In the genomic region with DNA sequence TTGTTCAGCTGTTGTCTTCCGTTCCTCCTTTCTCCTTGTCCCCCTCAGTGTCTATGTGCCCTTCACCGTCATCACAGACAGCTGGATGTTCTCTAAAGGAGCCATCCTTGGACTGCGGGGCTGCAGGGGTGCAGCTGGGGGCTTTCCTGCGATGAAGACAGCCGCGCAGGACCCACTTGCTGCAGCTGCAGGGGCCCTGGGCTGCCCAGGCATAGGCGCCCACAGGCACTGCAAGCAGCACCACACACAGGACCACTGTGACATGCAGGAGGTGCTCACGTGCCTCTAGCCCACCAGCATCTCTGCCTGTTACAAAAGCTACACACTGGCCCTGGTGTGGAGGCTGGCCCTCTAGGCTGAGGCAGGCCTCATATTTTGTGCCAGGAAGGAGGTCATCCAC, we compare ENCODE assay signal across 39 cellular contexts. TPM values are rescaled to one million over a fixed set of nuclear protein-coding genes. Genes with fewer than 3 reads are reported as not detected.
"Had no signal": no experiment of that assay in that cellular context is flagged by ENCODE, and none has a peak within 500 bp of the region (broad histone marks: within the 10 kb centered on the region; RNA-seq: fewer than 3 reads in every experiment).

No MANE protein-coding gene starts in this region.

- H3K9me3 ChIP-seq: MG63 had no signal

- H3K27me3 ChIP-seq: MG63 had no signal

- H3K4me3 ChIP-seq: MG63 had no signal

- H3K36me3 ChIP-seq: MG63 had no signal

- H3K4me2 ChIP-seq: KMS-11 had no signal

- DNase-seq: Karpas-422, Kasumi-1, KBM-7, KG1, MG63, MM.1S, MV-4-11, NCI-H1048, NCI-H1092, NCI-H1092 treated with DMSO at 0.1 percent for 48 hours, NCI-H1105, NCI-H1105 treated with DMSO at 0.1 percent for 48 hours, NCI-H1417 treated with DMSO at 0.1 percent for 48 hours, NCI-H1436, NCI-H1436 treated with DMSO at 0.1 percent for 48 hours, NCI-H146, NCI-H1694 treated with DMSO at 0.1 percent for 48 hours, NCI-H187, NCI-H187 treated with DMSO at 0.1 percent for 48 hours, NCI-H1930, NCI-H2029, NCI-H2029 treated with DMSO at 0.1 percent for 48 hours, NCI-H2081, NCI-H2081 treated with DMSO at 0.1 percent for 48 hours, NCI-H2107, NCI-H2171, NCI-H2171 treated with DMSO at 0.1 percent for 48 hours, NCI-H2227 treated with DMSO at 0.1 percent for 48 hours, NCI-H226, NCI-H345, NCI-H446, NCI-H446 treated with DMSO at 0.1 percent for 48 hours, NCI-H510A, NCI-H510A treated with DMSO at 0.1 percent for 48 hours had no signal

- H3K9ac ChIP-seq: KMS-11 had no signal

- H3K27ac ChIP-seq: KMS-11 had no signal

RNA-seq across cellular contexts. Expression of gene LRIT2, which starts 3.4 kb away (rescaled TPM):
- total RNA-seq: LHCN-M2, M059J, MCF 10A, NCI-H460 had no signal

RNA-seq across cellular contexts. Expression of gene LRIT1, which starts 19.4 kb away (rescaled TPM):
- total RNA-seq: LHCN-M2, M059J, MCF 10A, NCI-H460 had no signal

RNA-seq across cellular contexts. Expression of gene RGR, which starts 22.9 kb away (rescaled TPM):
- total RNA-seq: LHCN-M2, M059J, MCF 10A, NCI-H460 had no signal

RNA-seq across cellular contexts. Expression of gene CDHR1, which starts 27.6 kb away (rescaled TPM):
- total RNA-seq: LHCN-M2, M059J, MCF 10A had no signal

RNA-seq across cellular contexts. Expression of gene GPR15LG, which starts 48.3 kb away (rescaled TPM):
- total RNA-seq: LHCN-M2, M059J, MCF 10A, NCI-H460 had no signal
